26 cellular contexts compared by ENCODE assay signal in the genomic region with DNA sequence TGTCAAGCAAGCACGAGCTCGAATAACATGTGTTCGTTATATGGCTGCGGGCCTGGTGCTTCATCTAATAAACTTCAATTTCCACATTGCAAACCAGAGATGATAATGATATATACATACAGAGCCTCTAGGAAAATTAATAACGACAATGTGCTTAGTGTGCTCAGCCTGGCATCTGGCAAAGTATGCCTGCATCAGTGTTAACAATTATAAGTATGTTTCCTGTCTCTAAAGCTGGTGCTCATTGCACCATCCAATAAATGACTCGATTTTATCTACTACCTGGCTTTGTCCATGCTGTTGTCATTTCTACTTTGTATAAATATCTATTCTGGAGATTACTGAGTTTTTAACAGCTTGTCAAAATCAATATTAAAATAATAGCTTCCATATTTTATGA.
DNase-seq lines count a peak whose midpoint lies in the region; ATAC-seq, FAIRE-seq and TF ChIP-seq lines count a peak whose summit lies in the region.
"Had no signal": no experiment of that assay in that cellular context is flagged by ENCODE, and none has a peak within 500 bp of the region (broad histone marks: within the 10 kb centered on the region; RNA-seq: fewer than 3 reads in every experiment).

No MANE protein-coding gene starts in this region.

- H3K36me3 ChIP-seq in BE2C (no peaks in the 10 kb centered on the region), SU-DHL-6 (ENCODE audit: low read length) (no peaks in the 10 kb centered on the region)

- no peak overlapping the region for H3K9ac ChIP-seq in SU-DHL-6 (ENCODE audit: low read length)
- H3K9ac ChIP-seq: GM23248 had no signal

- H4K20me1 ChIP-seq in SU-DHL-6 (ENCODE audit: low read depth, low read length): no peaks in the 10 kb centered on the region

- H3K9me2 ChIP-seq in SU-DHL-6 (replicated peaks; ENCODE audit: insufficient read depth, low read length): no peaks in the 10 kb centered on the region

- DNase-seq in BE2C: peak; percentile 73
- no peak for DNase-seq in D721Med (ENCODE audit: insufficient read length, low spot score)
- DNase-seq in SK-N-DZ (ENCODE audit: low spot score): peak; percentile 91
- DNase-seq in NCI-H774 (lab: John Stamatoyannopoulos, UW): no peak
- no peak for DNase-seq in stimulated activated CD4-positive, alpha-beta T cell treated with anti-CD3 and anti-CD28 coated beads, Interleukin-2, amount 100 ng/mL, for 24 hours
- DNase-seq: 8988T; ACHN; AML-193; C1 segment of cervical spinal cord; Calu3; CD4-positive, alpha-beta memory T cell; COR-L47; DMS 273 treated with DMSO at 0.1 percent for 48 hours; DMS79; EL; GDM1; GM23248; H7; HCEC 1CT had no signal

- H3K4me2 ChIP-seq in SU-DHL-6 (ENCODE audit: low read depth, low read length, poor library complexity, severe bottlenecking): no peak overlapping the region
- H3K4me2 ChIP-seq: A549 had no signal

- H3K4me3 ChIP-seq in BE2C (ENCODE audit: low read depth, low read length) (no peak overlapping the region), SU-DHL-6 (ENCODE audit: insufficient read depth, low read length, poor library complexity, severe bottlenecking) (no peak overlapping the region)
- H3K4me3 ChIP-seq: A549, GM12878, GM23248 had no signal

- FAIRE-seq in D721Med (lab: Jason Lieb, UNC): peak; percentile 71
- FAIRE-seq: A549, GM12878, GM19239, H1 had no signal

- no peak for ATAC-seq in HG02973 (IDR thresholded peaks at IDR 0.05; ENCODE audit: unreplicated experiment)
- no peak for ATAC-seq in HG02852 (IDR thresholded peaks at IDR 0.05; ENCODE audit: unreplicated experiment)
- ATAC-seq: A549, GM12878 had no signal

- peak overlapping the region; percentile 16 for H2AFZ ChIP-seq in SU-DHL-6 (ENCODE audit: low read depth, low read length, severe bottlenecking)
- H2AFZ ChIP-seq: GM23248 had no signal

- no peaks in the 10 kb centered on the region for H3K27me3 ChIP-seq in BE2C
- no peaks in the 10 kb centered on the region for H3K27me3 ChIP-seq in SU-DHL-6 (ENCODE audit: low read length)

- no peaks in the 10 kb centered on the region for H3K9me3 ChIP-seq in BE2C
- H3K9me3 ChIP-seq in SU-DHL-6 (ENCODE audit: insufficient read depth, low read length): no peaks in the 10 kb centered on the region
- H3K9me3 ChIP-seq: A549 had no signal

- TF ChIP-seq CTCF in BE2C (IDR thresholded peaks at IDR 0.05; ENCODE audit: low read depth, low read length): no peak
- no peak for TF ChIP-seq CTCF in D721Med (IDR thresholded peaks at IDR 0.05; ENCODE audit: insufficient read depth, missing control alignments)
- TF ChIP-seq CTCF in SU-DHL-6 (IDR thresholded peaks at IDR 0.05; ENCODE audit: insufficient read depth, low read length, poor library complexity, severe bottlenecking): no peak

- H3K4me1 ChIP-seq in BE2C: peaks cover 8% of the 10 kb centered on the region
- H3K4me1 ChIP-seq: A549 had no signal

- H3F3A ChIP-seq in SU-DHL-6 (ENCODE audit: insufficient read depth): no peaks in the 10 kb centered on the region

- H3K27ac ChIP-seq in SU-DHL-6 (ENCODE audit: low read depth, low read length): no peak overlapping the region
- H3K27ac ChIP-seq: A549, GM23248 had no signal

- no peaks in the 10 kb centered on the region for H3K79me2 ChIP-seq in SU-DHL-6 (ENCODE audit: insufficient read depth, low read length)

Comparison
In these comparisons a context has a peak if more than half of its experiments do, and no peak if none do; other contexts are left out.
1. DNase-seq: peak in BE2C (single experiment) and SK-N-DZ (single experiment); none in D721Med (single experiment), NCI-H774 (single experiment) and stimulated activated CD4-positive, alpha-beta T cell treated with anti-CD3 and anti-CD28 coated beads, Interleukin-2, amount 100 ng/mL, for 24 hours (0 of 2).